11 cellular contexts compared by ENCODE assay signal in the genomic region with DNA sequence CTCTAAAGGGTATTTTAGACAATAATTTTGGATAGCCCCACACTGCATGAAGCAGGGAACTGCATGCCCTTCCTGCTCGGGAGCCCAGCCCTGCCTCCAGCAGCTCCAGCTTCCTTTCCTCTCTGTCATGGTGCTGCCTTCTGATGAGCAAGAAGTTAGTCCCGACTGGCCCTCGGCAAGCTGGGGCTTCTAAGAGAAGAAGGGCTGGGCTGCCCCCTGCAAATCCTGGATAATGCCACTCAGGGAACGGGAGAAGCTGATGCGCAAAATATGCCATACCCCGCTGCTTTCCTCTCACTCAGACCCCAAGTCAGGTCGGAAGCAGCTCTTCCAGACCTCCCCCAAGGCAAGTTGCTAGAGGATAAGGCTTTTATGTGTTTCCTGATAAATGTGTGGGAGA.
DNase-seq lines count a peak whose midpoint lies in the region; ATAC-seq, FAIRE-seq and TF ChIP-seq lines count a peak whose summit lies in the region.
"Had no signal": no experiment of that assay in that cellular context is flagged by ENCODE, and none has a peak within 500 bp of the region (broad histone marks: within the 10 kb centered on the region; RNA-seq: fewer than 3 reads in every experiment).

No MANE protein-coding gene starts in this region.

- H3K9ac ChIP-seq in liver (ENCODE audit: low read depth in 1 of 2, low read length in 2 of 2) (peak overlapping the region in 1 of 2 donors; percentile 36), HepG2 (ENCODE audit: insufficient read depth, low read depth, low read length) (no peak overlapping the region)

- H3K27me3 Mint-ChIP-seq in activated T-cell treated with anti-CD3 and anti-CD28 coated beads, Interleukin-2, amount 50 U/mL, for 4 hours (ENCODE audit: low read depth), result no peaks in the 10 kb centered on the region
- H3K27me3 Mint-ChIP-seq in memory B cell, result no peaks in the 10 kb centered on the region

- H3K9me3 Mint-ChIP-seq in activated T-cell treated with anti-CD3 and anti-CD28 coated beads, Interleukin-2, amount 50 U/mL, for 4 hours, result peaks cover 9% of the 10 kb centered on the region
- H3K9me3 Mint-ChIP-seq in memory B cell, result peaks cover 2% of the 10 kb centered on the region

- intact Hi-C loops in HepG2 (cut with micrococcal nuclease; ENCODE audit: unreplicated experiment) (loop anchor here (2.0 to 5.0 kb wide), 3 partner anchors 44 to 540 kb away; no protein-coding TSS in a partner anchor), upper lobe of right lung (cut with DNase I) (loop anchor here (10.0 kb wide), 2 partner anchors 194 to 334 kb away; no protein-coding TSS in a partner anchor)

- H2AFZ ChIP-seq in HepG2 (ENCODE audit: low read length), result no peak overlapping the region

- no peaks in the 10 kb centered on the region for H4K20me1 ChIP-seq in HepG2 (ENCODE audit: insufficient read depth, low read length)

- H3K9me3 ChIP-seq in liver (ENCODE audit: control insufficient read depth in 4 of 4, low read length in 3 of 4) (no peaks in the 10 kb centered on the region), HepG2 (ENCODE audit: low read length) (no peaks in the 10 kb centered on the region), upper lobe of right lung (no peaks in the 10 kb centered on the region), WERI-Rb-1 (ENCODE audit: severe bottlenecking) (no peaks in the 10 kb centered on the region)

- peak overlapping the region; percentile 98 for H3K27ac Mint-ChIP-seq in memory B cell

- peaks cover 1% of the 10 kb centered on the region for H3K36me3 Mint-ChIP-seq in activated T-cell treated with anti-CD3 and anti-CD28 coated beads, Interleukin-2, amount 50 U/mL, for 4 hours (ENCODE audit: insufficient read depth)
- peaks cover 1% of the 10 kb centered on the region for H3K36me3 Mint-ChIP-seq in memory B cell

- FAIRE-seq in HepG2 (lab: Jason Lieb, UNC), result no peak
- FAIRE-seq: endometrium had no signal

- no peak overlapping the region for H3K4me2 ChIP-seq in HepG2 (ENCODE audit: low read depth, low read length)

- POLR2A ChIA-PET in HepG2 (lab: Yijun Ruan, JAX), result no interaction called here

- H3K36me3 ChIP-seq in liver (ENCODE audit: control insufficient read depth in 4 of 4, insufficient read depth in 3 of 4, low read depth in 1 of 4, low read length in 3 of 4) (no peaks in the 10 kb centered on the region), HepG2 (replicated peaks in 1 of 2; ENCODE audit: control insufficient read depth in 1 of 2, insufficient read depth in 2 of 2, low read length in 2 of 2) (no peaks in the 10 kb centered on the region), upper lobe of right lung (no peaks in the 10 kb centered on the region), WERI-Rb-1 (no peaks in the 10 kb centered on the region)

- peak overlapping the region; percentile 42 to 59 for H3K27ac ChIP-seq in liver (ENCODE audit: low read depth in 1 of 2, low read length in 2 of 2)
- H3K27ac ChIP-seq in HepG2 (ENCODE audit: extremely low read length, insufficient read depth, low read length), result no peak overlapping the region
- peak overlapping the region; percentile 79 for H3K27ac ChIP-seq in upper lobe of right lung
- no peak overlapping the region for H3K27ac ChIP-seq in WERI-Rb-1

- ATAC-seq in HepG2, result no peak
- ATAC-seq in activated T-cell treated with anti-CD3 and anti-CD28 coated beads, Interleukin-2, amount 50 U/mL, for 4 hours, result no peak
- no peak for ATAC-seq in memory B cell (ENCODE audit: low read depth)
- ATAC-seq in upper lobe of right lung, result no peak
- no peak for ATAC-seq in GM18511 (IDR thresholded peaks at IDR 0.05; ENCODE audit: unreplicated experiment)

- H3K79me2 ChIP-seq in HepG2 (ENCODE audit: insufficient read depth, low read length), result no peaks in the 10 kb centered on the region

- CTCF ChIA-PET in HepG2 (lab: Yijun Ruan, JAX; ENCODE audit: low intra/inter-chr PET ratio, low total read pairs), result interaction anchor here (1.8 kb wide), 1 partner anchor 340 kb away, joined by 41 read pairs; no protein-coding TSS in a partner anchor

- H3K4me3 ChIP-seq in liver (ENCODE audit: low read depth in 1 of 3, low read length in 3 of 3) (no peak overlapping the region), HepG2 (replicated peaks in 1 of 3; ENCODE audit: insufficient read depth in 1 of 3, low read depth in 2 of 3, low read length in 3 of 3) (no peak overlapping the region), upper lobe of right lung (peak overlapping the region; percentile 29), WERI-Rb-1 (ENCODE audit: low read depth, low read length) (no peak overlapping the region)

- TF ChIP-seq EP300 in HepG2 (IDR thresholded peaks at IDR 0.05; ENCODE audit: low read depth in 2 of 2, low read length in 2 of 2), result no peak
- no peak for TF ChIP-seq EP300 in HepG2 (CRISPR knock-in tag; IDR thresholded peaks at IDR 0.05; ENCODE audit: borderline replicate concordance)

- TF ChIP-seq RAD21 in liver (IDR thresholded peaks at IDR 0.05) (peak in 1 of 2 donors; percentile 13), HepG2 (CRISPR knock-in tag; IDR thresholded peaks at IDR 0.05) (no peak)

- 78% methylated on average over 7 of the region's 7 CpGs for WGBS in liver
- WGBS in HepG2 (ENCODE audit: low lambda C conversion rate), result 28% methylated on average over 7 of the region's 7 CpGs

- no peak for DNase-seq in HepG2 (ENCODE audit: low spot score)
- DNase-seq in activated T-cell treated with anti-CD3 and anti-CD28 coated beads, Interleukin-2, amount 50 U/mL, for 4 hours, result no peak
- peak in 1 of 2 donors; percentile 24 for DNase-seq in memory B cell (ENCODE audit: low spot score in 2 of 2)
- no peak for DNase-seq in upper lobe of right lung
- no peak for DNase-seq in WERI-Rb-1
- no peak for DNase-seq in medulla oblongata (ENCODE audit: extremely low spot score)
- DNase-seq: COR-L47, HCEC 1CT had no signal

- H3K4me3 Mint-ChIP-seq in activated T-cell treated with anti-CD3 and anti-CD28 coated beads, Interleukin-2, amount 50 U/mL, for 4 hours, result peak overlapping the region; percentile 82
- H3K4me3 Mint-ChIP-seq in memory B cell, result peak overlapping the region; percentile 87

- in situ Hi-C loops in HepG2 (cut with HindIII; ENCODE audit: extremely low pct_ligation_motif_present, low pct_unique_long_range_greater_than_20kb), result no loop called here

- H3K27me3 ChIP-seq in liver (ENCODE audit: control insufficient read depth in 4 of 4, insufficient read depth in 4 of 4, low read length in 3 of 4), result no peaks in the 10 kb centered on the region
- peaks cover 0 to 8% of the 10 kb centered on the region in 2 experiments; a peak in 1 of 5 replicates for H3K27me3 ChIP-seq in HepG2 (ENCODE audit: control insufficient read depth in 1 of 2, insufficient read depth in 2 of 2, low read length in 2 of 2)
- no peaks in the 10 kb centered on the region for H3K27me3 ChIP-seq in upper lobe of right lung
- no peaks in the 10 kb centered on the region for H3K27me3 ChIP-seq in WERI-Rb-1 (ENCODE audit: insufficient read depth, low read depth, severe bottlenecking)

- peaks cover 97% of the 10 kb centered on the region for H3K4me1 Mint-ChIP-seq in activated T-cell treated with anti-CD3 and anti-CD28 coated beads, Interleukin-2, amount 50 U/mL, for 4 hours (ENCODE audit: low read depth)
- peaks cover 62% of the 10 kb centered on the region for H3K4me1 Mint-ChIP-seq in memory B cell

- TF ChIP-seq POLR2A in HepG2 (IDR thresholded peaks at IDR 0.05; ENCODE audit: insufficient read depth in 1 of 2, low read depth in 2 of 2, low read length in 2 of 2), result no peak

- no TSS peak for BruUV-seq in HepG2 (replicated peaks; lab: Mats Ljungman, UMichigan)

- H3K4me1 ChIP-seq in liver (ENCODE audit: control insufficient read depth in 4 of 4, insufficient read depth in 4 of 4, low read length in 3 of 4) (peaks cover 0 to 7% (median 3%) of the 10 kb centered on the region in 4 donors), HepG2 (ENCODE audit: insufficient read depth, low read length) (peaks cover 12% of the 10 kb centered on the region), upper lobe of right lung (peaks cover 22% of the 10 kb centered on the region)

- TF ChIP-seq CTCF in liver (IDR thresholded peaks at IDR 0.05; ENCODE audit: low read depth, low read length, missing input control) (no peak), HepG2 (CRISPR knock-in tag; IDR thresholded peaks at IDR 0.05) (no peak), upper lobe of right lung (IDR thresholded peaks at IDR 0.05) (no peak), WERI-Rb-1 (IDR thresholded peaks at IDR 0.05; ENCODE audit: low read depth, low read length) (no peak)

TF ChIP-seq in liver, 16 proteins besides CTCF, POLR2A, EP300 and RAD21 (continues in another document):
- TF ChIP-seq YY1 (IDR thresholded peaks at IDR 0.05), result no peak

TF ChIP-seq in HepG2, 621 proteins besides CTCF, POLR2A, EP300 and RAD21 (continues in another document):
- TF ChIP-seq ARHGAP35 (CRISPR knock-in tag; IDR thresholded peaks at IDR 0.05; ENCODE audit: borderline replicate concordance) (no peak), THYN1 (CRISPR knock-in tag; IDR thresholded peaks at IDR 0.05; ENCODE audit: borderline replicate concordance, low read depth) (no peak), ZFAT (CRISPR knock-in tag; conservative IDR thresholded peaks at IDR 0.05) (no peak), ERF (CRISPR knock-in tag; IDR thresholded peaks at IDR 0.05) (no peak)
- TF ChIP-seq, protein P1, sequence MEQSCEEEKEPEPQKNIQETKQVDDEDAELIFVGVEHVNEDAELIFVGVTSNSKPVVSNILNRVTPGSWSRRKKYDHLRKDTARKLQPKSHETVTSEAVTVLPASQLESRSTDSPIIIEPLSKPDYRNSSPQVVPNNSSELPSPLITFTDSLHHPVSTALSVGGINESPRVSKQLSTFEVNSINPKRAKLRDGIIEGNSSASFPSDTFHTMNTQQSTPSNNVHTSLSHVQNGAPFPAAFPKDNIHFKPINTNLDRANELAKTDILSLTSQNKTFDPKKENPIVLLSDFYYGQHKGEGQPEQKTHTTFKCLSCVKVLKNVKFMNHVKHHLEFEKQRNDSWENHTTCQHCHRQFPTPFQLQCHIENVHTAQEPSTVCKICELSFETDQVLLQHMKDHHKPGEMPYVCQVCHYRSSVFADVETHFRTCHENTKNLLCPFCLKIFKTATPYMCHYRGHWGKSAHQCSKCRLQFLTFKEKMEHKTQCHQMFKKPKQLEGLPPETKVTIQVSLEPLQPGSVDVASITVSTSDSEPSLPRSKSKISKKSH (CRISPR knock-in tag; IDR thresholded peaks at IDR 0.05; ENCODE audit: borderline replicate concordance), result no peak
- TF ChIP-seq, protein P2, sequence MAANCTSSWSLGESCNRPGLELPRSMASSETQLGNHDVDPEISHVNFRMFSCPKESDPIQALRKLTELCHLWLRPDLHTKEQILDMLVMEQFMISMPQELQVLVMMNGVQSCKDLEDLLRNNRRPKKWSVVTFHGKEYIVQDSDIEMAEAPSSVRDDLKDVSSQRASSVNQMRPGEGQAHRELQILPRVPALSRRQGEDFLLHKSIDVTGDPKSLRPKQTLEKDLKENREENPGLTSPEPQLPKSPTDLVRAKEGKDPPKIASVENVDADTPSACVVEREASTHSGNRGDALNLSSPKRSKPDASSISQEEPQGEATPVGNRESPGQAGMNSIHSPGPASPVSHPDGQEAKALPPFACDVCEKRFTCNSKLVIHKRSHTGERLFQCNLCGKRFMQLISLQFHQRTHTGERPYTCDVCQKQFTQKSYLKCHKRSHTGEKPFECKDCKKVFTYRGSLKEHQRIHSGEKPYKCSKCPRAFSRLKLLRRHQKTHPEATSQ (CRISPR knock-in tag; IDR thresholded peaks at IDR 0.05; ENCODE audit: borderline replicate concordance), result no peak

Comparison
In these comparisons a context has a peak if more than half of its experiments do, and no peak if none do; other contexts are left out.
1. H3K27ac ChIP-seq: peak in liver (2 of 2) and upper lobe of right lung (single experiment); none in HepG2 (single experiment) and WERI-Rb-1 (single experiment).